Comparison of ENCODE assay signal across 8 cellular contexts in the genomic region with DNA sequence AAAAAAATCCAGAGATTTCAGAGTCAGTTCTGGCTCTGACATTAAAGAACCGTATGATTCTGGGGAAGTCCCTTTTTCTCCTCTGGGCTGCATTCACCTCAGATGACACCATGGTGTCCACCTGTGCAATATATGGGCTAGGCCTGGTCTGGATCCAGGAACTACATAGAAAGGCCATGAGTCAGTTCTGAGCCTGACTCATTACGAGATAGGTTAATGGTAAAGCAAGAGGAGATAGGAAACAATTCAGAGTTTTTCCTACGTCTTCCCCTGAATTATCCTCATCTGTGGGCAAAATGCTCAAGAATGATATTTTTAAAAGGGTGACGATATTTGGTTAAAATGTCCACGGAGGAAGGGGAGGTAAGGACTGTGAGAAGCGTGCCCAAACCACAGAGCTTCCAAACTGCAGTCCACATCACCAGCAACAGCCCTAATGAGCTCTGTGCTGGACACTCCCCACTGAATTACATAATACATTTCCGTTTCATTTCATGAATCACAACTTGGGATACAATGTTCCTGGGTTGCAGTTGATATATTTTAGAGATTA.
DNase-seq lines count a peak whose midpoint lies in the region; ATAC-seq and TF ChIP-seq lines count a peak whose summit lies in the region.

No MANE protein-coding gene starts in this region.

- H3K27me3 ChIP-seq in heart left ventricle: no peaks in the 10 kb centered on the region

- no peak for TF ChIP-seq POLR2A in heart left ventricle (IDR thresholded peaks at IDR 0.05)

- CTCF ChIA-PET in HEK293 (lab: Yijun Ruan, JAX): no interaction called here

- H3K4me3 ChIP-seq in HEK293 (ENCODE audit: low read depth, low read length) (no peak overlapping the region), heart left ventricle (no peak overlapping the region)

- POLR2A ChIA-PET in HEK293 (lab: Yijun Ruan, JAX): interaction anchor here (0.8 kb wide), 1 partner anchor 31 kb away, joined by 4 read pairs; no protein-coding TSS in a partner anchor

- H3K36me3 ChIP-seq in HEK293 (ENCODE audit: control insufficient read depth in 2 of 2, insufficient read depth in 1 of 2, low read length in 2 of 2) (no peaks in the 10 kb centered on the region), heart left ventricle (no peaks in the 10 kb centered on the region)

- intact Hi-C loops in heart left ventricle (cut with DNase I): no loop called here

- no peaks in the 10 kb centered on the region; the same call in 1 of the 2 replicates for H3K4me1 ChIP-seq in HEK293 (ENCODE audit: control insufficient read depth, insufficient read depth, low read length)
- H3K4me1 ChIP-seq in heart left ventricle: peaks cover 0 to 9% (median 0%) of the 10 kb centered on the region in 12 donors

- peak; percentile 64 to 94 (median 86) for ATAC-seq in heart left ventricle
- no peak for ATAC-seq in GM21515 (IDR thresholded peaks at IDR 0.05; ENCODE audit: unreplicated experiment)

- 40 to 58% (median 45%) methylated on average over 7 of the region's 7 CpGs for WGBS in heart left ventricle, 4 donors

- DNase-seq in T1000 (lab: John Stamatoyannopoulos, UW): peak; percentile 71
- peak in 2 of 5 donors; percentile 35 to 50 for DNase-seq in heart left ventricle
- DNase-seq in smooth muscle cell of the brain vasculature (ENCODE audit: low read depth, low spot score): peak; percentile 15
- no peak for DNase-seq in OCI-M1 (lab: John Stamatoyannopoulos, UW)
- no peak for DNase-seq in midbrain (lab: John Stamatoyannopoulos, UW)
- no peak for DNase-seq in activated naive CD4-positive, alpha-beta T cell (lab: John Stamatoyannopoulos, UW)

- H3K27ac ChIP-seq in HEK293 (ENCODE audit: extremely low read depth, low read depth, low read length) (no peak overlapping the region), heart left ventricle (peak overlapping the region in 4 of 12 donors; percentile 19 to 56 (median 48))

- no peaks in the 10 kb centered on the region for H3K9me3 ChIP-seq in HEK293 (ENCODE audit: control insufficient read depth, insufficient read depth, low read depth, low read length)
- peaks cover 0 to 5% (median 0%) of the 10 kb centered on the region in 12 donors for H3K9me3 ChIP-seq in heart left ventricle

- TF ChIP-seq CTCF in HEK293 (tag by site-specific recombination; IDR thresholded peaks at IDR 0.05) (no peak), heart left ventricle (IDR thresholded peaks at IDR 0.05) (no peak)

TF ChIP-seq in HEK293, 187 proteins besides CTCF, POLR2A, EP300 and RAD21:
- TF ChIP-seq, protein P1, sequence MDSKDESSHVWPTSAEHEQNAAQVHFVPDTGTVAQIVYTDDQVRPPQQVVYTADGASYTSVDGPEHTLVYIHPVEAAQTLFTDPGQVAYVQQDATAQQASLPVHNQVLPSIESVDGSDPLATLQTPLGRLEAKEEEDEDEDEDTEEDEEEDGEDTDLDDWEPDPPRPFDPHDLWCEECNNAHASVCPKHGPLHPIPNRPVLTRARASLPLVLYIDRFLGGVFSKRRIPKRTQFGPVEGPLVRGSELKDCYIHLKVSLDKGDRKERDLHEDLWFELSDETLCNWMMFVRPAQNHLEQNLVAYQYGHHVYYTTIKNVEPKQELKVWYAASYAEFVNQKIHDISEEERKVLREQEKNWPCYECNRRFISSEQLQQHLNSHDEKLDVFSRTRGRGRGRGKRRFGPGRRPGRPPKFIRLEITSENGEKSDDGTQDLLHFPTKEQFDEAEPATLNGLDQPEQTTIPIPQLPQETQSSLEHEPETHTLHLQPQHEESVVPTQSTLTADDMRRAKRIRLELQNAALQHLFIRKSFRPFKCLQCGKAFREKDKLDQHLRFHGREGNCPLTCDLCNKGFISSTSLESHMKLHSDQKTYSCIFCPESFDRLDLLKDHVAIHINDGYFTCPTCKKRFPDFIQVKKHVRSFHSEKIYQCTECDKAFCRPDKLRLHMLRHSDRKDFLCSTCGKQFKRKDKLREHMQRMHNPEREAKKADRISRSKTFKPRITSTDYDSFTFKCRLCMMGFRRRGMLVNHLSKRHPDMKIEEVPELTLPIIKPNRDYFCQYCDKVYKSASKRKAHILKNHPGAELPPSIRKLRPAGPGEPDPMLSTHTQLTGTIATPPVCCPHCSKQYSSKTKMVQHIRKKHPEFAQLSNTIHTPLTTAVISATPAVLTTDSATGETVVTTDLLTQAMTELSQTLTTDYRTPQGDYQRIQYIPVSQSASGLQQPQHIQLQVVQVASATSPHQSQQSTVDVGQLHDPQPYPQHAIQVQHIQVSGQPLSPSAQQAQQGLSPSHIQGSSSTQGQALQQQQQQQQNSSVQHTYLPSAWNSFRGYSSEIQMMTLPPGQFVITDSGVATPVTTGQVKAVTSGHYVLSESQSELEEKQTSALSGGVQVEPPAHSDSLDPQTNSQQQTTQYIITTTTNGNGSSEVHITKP (tag by site-specific recombination; IDR thresholded peaks at IDR 0.05): peak; percentile 85
- no peak for TF ChIP-seq KLF10 (tag by site-specific recombination; IDR thresholded peaks at IDR 0.05)
- TF ChIP-seq, protein P2, sequence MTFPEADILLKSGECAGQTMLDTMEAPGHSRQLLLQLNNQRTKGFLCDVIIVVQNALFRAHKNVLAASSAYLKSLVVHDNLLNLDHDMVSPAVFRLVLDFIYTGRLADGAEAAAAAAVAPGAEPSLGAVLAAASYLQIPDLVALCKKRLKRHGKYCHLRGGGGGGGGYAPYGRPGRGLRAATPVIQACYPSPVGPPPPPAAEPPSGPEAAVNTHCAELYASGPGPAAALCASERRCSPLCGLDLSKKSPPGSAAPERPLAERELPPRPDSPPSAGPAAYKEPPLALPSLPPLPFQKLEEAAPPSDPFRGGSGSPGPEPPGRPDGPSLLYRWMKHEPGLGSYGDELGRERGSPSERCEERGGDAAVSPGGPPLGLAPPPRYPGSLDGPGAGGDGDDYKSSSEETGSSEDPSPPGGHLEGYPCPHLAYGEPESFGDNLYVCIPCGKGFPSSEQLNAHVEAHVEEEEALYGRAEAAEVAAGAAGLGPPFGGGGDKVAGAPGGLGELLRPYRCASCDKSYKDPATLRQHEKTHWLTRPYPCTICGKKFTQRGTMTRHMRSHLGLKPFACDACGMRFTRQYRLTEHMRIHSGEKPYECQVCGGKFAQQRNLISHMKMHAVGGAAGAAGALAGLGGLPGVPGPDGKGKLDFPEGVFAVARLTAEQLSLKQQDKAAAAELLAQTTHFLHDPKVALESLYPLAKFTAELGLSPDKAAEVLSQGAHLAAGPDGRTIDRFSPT (tag by site-specific recombination; IDR thresholded peaks at IDR 0.05): 0 out of 2 replicates have a peak, but pooled peaks have one; percentile 12

Comparison
In these comparisons a context has a peak if more than half of its experiments do, and no peak if none do; other contexts are left out.
1. DNase-seq: peak in T1000 (single experiment) and smooth muscle cell of the brain vasculature (single experiment); none in OCI-M1 (single experiment), midbrain (single experiment) and activated naive CD4-positive, alpha-beta T cell (0 of 4).